In the genomic region with DNA sequence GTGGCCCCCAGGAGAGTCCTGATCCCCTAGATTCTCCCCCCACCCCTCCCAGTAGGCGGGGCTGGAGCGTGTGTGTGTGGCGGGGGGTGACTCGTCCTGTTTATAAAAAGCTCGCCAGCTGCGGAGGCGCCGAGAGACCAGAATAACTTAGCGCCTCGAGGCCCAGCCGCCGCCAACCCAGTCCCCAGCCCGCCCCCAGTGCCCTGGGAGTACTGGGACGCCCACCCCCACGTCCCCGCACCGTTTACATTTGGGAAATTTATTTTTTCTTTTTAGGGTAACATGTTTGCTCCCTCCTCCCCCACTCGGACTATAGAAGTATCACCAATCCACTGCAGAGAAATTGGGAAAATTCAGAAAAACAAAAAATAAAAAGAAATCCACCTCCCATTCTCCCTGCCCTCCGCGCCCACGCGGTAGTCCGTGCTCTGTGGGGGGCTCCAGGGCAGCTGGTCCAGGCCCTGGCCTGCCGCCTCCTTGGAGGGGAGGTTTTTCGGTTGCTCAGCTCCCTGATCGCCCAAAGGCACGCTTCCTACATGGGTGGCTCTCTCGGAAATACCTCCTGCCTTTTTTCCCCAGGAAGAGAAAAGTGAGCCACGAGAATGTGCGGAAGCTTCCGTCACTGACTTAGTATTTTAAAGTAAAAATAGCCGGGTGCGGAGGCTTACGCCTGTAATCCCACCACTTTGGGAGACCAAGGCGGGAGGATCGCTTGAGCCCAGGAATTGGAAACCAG, we compare ENCODE assay signal across 8 cellular contexts. TPM values are rescaled to one million over a fixed set of nuclear protein-coding genes. Genes with fewer than 3 reads are reported as not detected.
A peak's percentile ranks its signal among the peaks of the same experiment; 100 is the strongest.
DNase-seq lines count a peak whose midpoint lies in the region; ATAC-seq and TF ChIP-seq lines count a peak whose summit lies in the region.

No MANE protein-coding gene starts in this region.

- H3K27ac ChIP-seq in VCaP: peak overlapping the region; percentile 89

- peak overlapping the region; percentile 94 to 98 (median 95) for H3K4me3 Mint-ChIP-seq in immature natural killer cell

- no peak for ATAC-seq in HG03175 (IDR thresholded peaks at IDR 0.05; ENCODE audit: unreplicated experiment)
- ATAC-seq in GM21515 (IDR thresholded peaks at IDR 0.05; ENCODE audit: unreplicated experiment): no peak

- H3K36me3 ChIP-seq in MG63: peaks cover 8% of the 10 kb centered on the region

- H3K9me3 Mint-ChIP-seq in immature natural killer cell: no peaks in the 10 kb centered on the region

- peak overlapping the region in 5 of 6 donors; percentile 55 to 98 (median 89) for H3K27ac Mint-ChIP-seq in immature natural killer cell

- H3K27me3 Mint-ChIP-seq in immature natural killer cell (ENCODE audit: low read depth in 3 of 3): peaks cover 5 to 15% (median 13%) of the 10 kb centered on the region in 3 donors

- DNase-seq in DMS79 (lab: John Stamatoyannopoulos, UW): peak; percentile 10
- peak; percentile 92 for DNase-seq in MG63
- peak; percentile 56 for DNase-seq in cerebellar cortex (ENCODE audit: low spot score)
- peak; percentile 37 to 43 (median 41) for DNase-seq in immature natural killer cell
- peak; percentile 37 for DNase-seq in skeletal muscle cell (ENCODE audit: low read depth)

- H3K9me3 ChIP-seq in MG63: no peaks in the 10 kb centered on the region

- TF ChIP-seq CTCF in VCaP (conservative IDR thresholded peaks at IDR 0.05): no peak

- peaks cover 0 to 3% (median 0%) of the 10 kb centered on the region in 3 donors for H3K36me3 Mint-ChIP-seq in immature natural killer cell

- H3K27me3 ChIP-seq in MG63: no peaks in the 10 kb centered on the region

- H3K4me1 Mint-ChIP-seq in immature natural killer cell: peaks cover 24 to 25% of the 10 kb centered on the region in 2 donors

- H3K4me3 ChIP-seq in MG63: peak overlapping the region; percentile 63
- H3K4me3 ChIP-seq in skeletal muscle cell (ENCODE audit: low read depth, low read length): peak overlapping the region; percentile 76

RNA-seq across cellular contexts. Expression of a gene that starts 1.5 kb away (rescaled TPM):
- total RNA-seq in MG63 (2014; rRNA removed; shearing (Covaris generic); ENCODE audit: low replicate concordance): 0.99 TPM in 1 of 2 replicates, not detected in the other
- 1 to 10 TPM in 2 of 3 donors, under 1 TPM in 1; 0.77 to 1.1 (median 1.1) TPM for polyA plus RNA-seq in immature natural killer cell

RNA-seq across cellular contexts. Expression of a gene that starts 12.3 kb away (rescaled TPM):
- total RNA-seq in MG63 (2014; rRNA removed; shearing (Covaris generic); ENCODE audit: low replicate concordance): 8.2 and 29.5 TPM in 2 replicates
- 10 to 100 TPM; 12.2 to 17.7 (median 15.4) TPM for polyA plus RNA-seq in immature natural killer cell

RNA-seq across cellular contexts. Expression of a gene that starts 20.9 kb away (rescaled TPM):
- not detected in 2 replicates for total RNA-seq in MG63 (2014; rRNA removed; shearing (Covaris generic); ENCODE audit: low replicate concordance)
- not detected for polyA plus RNA-seq in immature natural killer cell

RNA-seq across cellular contexts. Expression of a gene that starts 31.7 kb away (rescaled TPM):
- 1.0 TPM in 1 of 2 replicates, not detected in the other for total RNA-seq in MG63 (2014; rRNA removed; shearing (Covaris generic); ENCODE audit: low replicate concordance)
- 100 to 1,000 TPM in 1 of 3 donors, 10 to 100 TPM in 2; 49.0 to 184 (median 83.1) TPM for polyA plus RNA-seq in immature natural killer cell

RNA-seq across cellular contexts. Expression of a gene that starts 52.4 kb away (rescaled TPM):
- total RNA-seq in MG63 (2014; rRNA removed; shearing (Covaris generic); ENCODE audit: low replicate concordance): 4.2 and 13.2 TPM in 2 replicates
- 1 to 10 TPM; 1.7 to 4.7 (median 3.5) TPM for polyA plus RNA-seq in immature natural killer cell

Comparison
In these comparisons a context has a peak if more than half of its experiments do, and no peak if none do; other contexts are left out.
1. DNase-seq: peak in every context shown above with its lines; median percentile 92 in MG63; 56 in cerebellar cortex; 41 in immature natural killer cell; 37 in skeletal muscle cell; 10 in DMS79.